Comparison of ENCODE assay signal across 8 cellular contexts in genomic region chr2:105746177-105747080, GRCh38. TPM values are rescaled to one million over a fixed set of nuclear protein-coding genes. Genes with fewer than 3 reads are reported as not detected.
DNase-seq lines count a peak whose midpoint lies in the region; ATAC-seq and TF ChIP-seq lines count a peak whose summit lies in the region.

No MANE protein-coding gene starts in this region.

- H3K36me3 ChIP-seq in iPS-15b (ENCODE audit: control insufficient read depth, insufficient read depth, low read length) = no peaks in the 10 kb centered on the region

- peaks cover 9% of the 10 kb centered on the region for H3K27me3 ChIP-seq in iPS-15b (ENCODE audit: control insufficient read depth, insufficient read depth, low read length)

- H3K27ac Mint-ChIP-seq in activated naive CD8-positive, alpha-beta T cell treated with anti-CD3 and anti-CD28 coated beads for 36 hours = peak overlapping the region; percentile 99

- ATAC-seq in GM18870 (IDR thresholded peaks at IDR 0.05; ENCODE audit: unreplicated experiment) (peak; percentile 84), HG02970 (IDR thresholded peaks at IDR 0.05; ENCODE audit: low FRiP score, unreplicated experiment) (peak; percentile 42)

- DNase-seq in RWPE1 (ENCODE audit: low spot score) = peak; percentile 42
- DNase-seq in activated naive CD8-positive, alpha-beta T cell treated with anti-CD3 and anti-CD28 coated beads for 36 hours = peak; percentile 91
- DNase-seq in stimulated activated CD4-positive, alpha-beta T cell treated with anti-CD3 and anti-CD28 coated beads, Interleukin-12 subunit alpha, Interleukin-12 subunit beta, amount 100 ng/mL, for 48 hours (ENCODE audit: low read depth in 2 of 3, low spot score in 1 of 3) = peak; percentile 90 to 91 (median 91)
- no peak for DNase-seq in D341Med (ENCODE audit: low spot score)
- no peak for DNase-seq in NCI-H1092 (lab: John Stamatoyannopoulos, UW)

- CTCF ChIA-PET in RWPE1 (lab: Yijun Ruan, JAX) = interaction anchor here (0.7 to 1.1 kb wide), 2 partner anchors 195 to 596 kb away, joined by 3 to 5 read pairs; no protein-coding TSS in a partner anchor

- no peaks in the 10 kb centered on the region for H3K27me3 Mint-ChIP-seq in activated naive CD8-positive, alpha-beta T cell treated with anti-CD3 and anti-CD28 coated beads for 36 hours

- H3K4me3 Mint-ChIP-seq in activated naive CD8-positive, alpha-beta T cell treated with anti-CD3 and anti-CD28 coated beads for 36 hours = peak overlapping the region; percentile 92

- H3K4me1 Mint-ChIP-seq in activated naive CD8-positive, alpha-beta T cell treated with anti-CD3 and anti-CD28 coated beads for 36 hours = peaks cover 71% of the 10 kb centered on the region

- POLR2A ChIA-PET in RWPE1 (lab: Yijun Ruan, JAX; ENCODE audit: low non-redundant PET) = interaction anchor here (0.5 kb wide), 1 partner anchor 171 kb away, joined by 3 read pairs; no protein-coding TSS in a partner anchor

- H3K36me3 Mint-ChIP-seq in activated naive CD8-positive, alpha-beta T cell treated with anti-CD3 and anti-CD28 coated beads for 36 hours = peaks cover 56% of the 10 kb centered on the region

- TF ChIP-seq CTCF in RWPE1 (conservative IDR thresholded peaks at IDR 0.05; ENCODE audit: low read depth) = no peak

- peaks cover 3% of the 10 kb centered on the region for H3K4me1 ChIP-seq in iPS-15b (ENCODE audit: control insufficient read depth, insufficient read depth, low read length)

- H3K9me3 ChIP-seq in iPS-15b (ENCODE audit: control insufficient read depth, insufficient read depth, low read length) = no peaks in the 10 kb centered on the region

- peak overlapping the region; percentile 70 for H3K4me3 ChIP-seq in iPS-15b (ENCODE audit: low read depth, low read length)

- H3K9ac ChIP-seq in iPS-15b (ENCODE audit: low read depth, low read length) = peak overlapping the region; percentile 42

- peak overlapping the region; percentile 85 for H3K27ac ChIP-seq in RWPE1

- H3K9me3 Mint-ChIP-seq in activated naive CD8-positive, alpha-beta T cell treated with anti-CD3 and anti-CD28 coated beads for 36 hours = peaks cover 8% of the 10 kb centered on the region

RNA-seq across cellular contexts. Expression of gene NCK2, which starts 1.7 kb away (rescaled TPM):
- total RNA-seq in activated naive CD8-positive, alpha-beta T cell treated with anti-CD3 and anti-CD28 coated beads for 36 hours = 10 to 100 TPM; 76.1 to 78.1 TPM

Comparison
In these comparisons a context has a peak if more than half of its experiments do, and no peak if none do; other contexts are left out.
1. DNase-seq: peak in RWPE1 (single experiment), activated naive CD8-positive, alpha-beta T cell treated with anti-CD3 and anti-CD28 coated beads for 36 hours (single experiment) and stimulated activated CD4-positive, alpha-beta T cell treated with anti-CD3 and anti-CD28 coated beads, Interleukin-12 subunit alpha, Interleukin-12 subunit beta, amount 100 ng/mL, for 48 hours (3 of 3); none in D341Med (single experiment) and NCI-H1092 (single experiment).